ENCODE assay signal across 23 cellular contexts in the genomic region with DNA sequence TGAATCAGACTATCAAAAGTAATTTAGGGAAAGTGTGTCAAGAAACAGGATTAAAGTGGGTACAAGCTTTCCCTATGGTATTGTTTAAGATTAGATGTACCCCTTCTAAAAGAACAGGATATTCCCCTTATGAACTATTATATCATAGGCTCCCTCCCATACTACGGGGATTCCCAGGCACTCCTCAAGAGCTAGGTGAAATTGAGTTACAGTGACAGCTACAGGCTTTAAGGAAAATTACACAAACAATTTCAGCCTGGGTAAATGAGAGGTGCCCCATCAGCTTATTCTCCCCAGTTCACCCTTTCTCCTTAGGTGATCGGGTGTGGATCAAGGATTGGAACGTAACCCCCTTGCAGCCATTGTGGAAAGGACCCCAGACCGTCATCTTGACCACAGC.
DNase-seq lines count a peak whose midpoint lies in the region; ATAC-seq and TF ChIP-seq lines count a peak whose summit lies in the region.
"Had no signal": no experiment of that assay in that cellular context is flagged by ENCODE, and none has a peak within 500 bp of the region (broad histone marks: within the 10 kb centered on the region; RNA-seq: fewer than 3 reads in every experiment).

No MANE protein-coding gene starts in this region.

- CTCF ChIA-PET in MCF 10A (lab: Yijun Ruan, JAX): interaction anchor here (0.5 to 1.3 kb wide), 6 partner anchors 11 to 811 kb away, joined by 3 to 4 read pairs (median 3); no protein-coding TSS in a partner anchor

- H3K27ac Mint-ChIP-seq in MCF 10A (ENCODE audit: low read depth, unreplicated experiment): no peak overlapping the region
- H3K27ac Mint-ChIP-seq: activated naive CD8-positive, alpha-beta T cell treated with anti-CD3 and anti-CD28 coated beads for 36 hours; activated T-cell treated with anti-CD3 and anti-CD28 coated beads, Interleukin-2, amount 50 U/mL, for 72 hours; brain; immature natural killer cell; naive thymus-derived CD4-positive, alpha-beta T cell had no signal

- POLR2A ChIA-PET in MCF 10A (lab: Yijun Ruan, JAX): interaction anchor here (0.6 kb wide), 1 partner anchor 148 kb away, joined by 3 read pairs; no protein-coding TSS in a partner anchor

- DNase-seq in MCF 10A (ENCODE audit: unreplicated experiment) (peak; percentile 3), breast epithelium (ENCODE audit: low spot score in 2 of 2) (no peak), cardiac fibroblast (ENCODE audit: low read depth in 2 of 2) (peak in 1 of 2 donors; percentile 21), NCI-H345 treated with DMSO at 0.1 percent for 48 hours (lab: John Stamatoyannopoulos, UW; ENCODE audit: unreplicated experiment) (no peak), NCI-H1930 (lab: John Stamatoyannopoulos, UW) (no peak)
- DNase-seq: activated CD4-positive, alpha-beta T cell treated with anti-CD3 and anti-CD28 coated beads, Interleukin-2, amount 50 U/mL, for 48 hours; activated naive CD8-positive, alpha-beta T cell treated with anti-CD3 and anti-CD28 coated beads for 36 hours; activated T-cell treated with anti-CD3 and anti-CD28 coated beads, Interleukin-2, amount 50 U/mL, for 72 hours; Caco-2; dermis blood vessel endothelial cell; esophagus squamous epithelium; heart left ventricle; immature natural killer cell; naive thymus-derived CD4-positive, alpha-beta T cell; NCI-H1436; NCI-H226; small intestine; stimulated activated CD4-positive, alpha-beta T cell treated with anti-CD3 and anti-CD28 coated beads, Interleukin-4, amount 100 ng/mL, for 24 hours had no signal

- ATAC-seq in GM19324 (IDR thresholded peaks at IDR 0.05; ENCODE audit: low FRiP score, unreplicated experiment) (no peak), HG02973 (IDR thresholded peaks at IDR 0.05; ENCODE audit: unreplicated experiment) (no peak)
- ATAC-seq: activated T-cell treated with anti-CD3 and anti-CD28 coated beads, Interleukin-2, amount 50 U/mL, for 72 hours; heart left ventricle; naive thymus-derived CD4-positive, alpha-beta T cell had no signal

- H3K9me3 ChIP-seq in breast epithelium: no peaks in the 10 kb centered on the region
- H3K9me3 ChIP-seq in Loucy (ENCODE audit: insufficient read depth, low read depth, low read length): peaks cover 5% of the 10 kb centered on the region; the same call in 1 of the 2 replicates
- H3K9me3 ChIP-seq: Caco-2, esophagus squamous epithelium, vagina had no signal

- H3K9me3 Mint-ChIP-seq in MCF 10A (ENCODE audit: unreplicated experiment): no peaks in the 10 kb centered on the region

- no peaks in the 10 kb centered on the region for H3K79me2 ChIP-seq in Loucy (ENCODE audit: insufficient read depth, low read length)

- no peak overlapping the region for H2AFZ ChIP-seq in Loucy (ENCODE audit: low read length)

- no peak overlapping the region for H3K9ac ChIP-seq in Loucy (ENCODE audit: low read depth, low read length, poor library complexity, severe bottlenecking)

- no peaks in the 10 kb centered on the region for H4K20me1 ChIP-seq in Loucy (ENCODE audit: insufficient read depth, low read length, poor library complexity, severe bottlenecking)

- no peaks in the 10 kb centered on the region for H3K9me2 ChIP-seq in Loucy (replicated peaks; ENCODE audit: low read depth, low read length)

- H3K36me3 Mint-ChIP-seq in MCF 10A (ENCODE audit: insufficient read depth, unreplicated experiment): no peaks in the 10 kb centered on the region
- H3K36me3 Mint-ChIP-seq: activated naive CD8-positive, alpha-beta T cell treated with anti-CD3 and anti-CD28 coated beads for 36 hours; brain; immature natural killer cell; naive thymus-derived CD4-positive, alpha-beta T cell had no signal

- H3K27me3 Mint-ChIP-seq in MCF 10A (ENCODE audit: insufficient read depth, unreplicated experiment): peaks cover 2% of the 10 kb centered on the region
- H3K27me3 Mint-ChIP-seq: activated naive CD8-positive, alpha-beta T cell treated with anti-CD3 and anti-CD28 coated beads for 36 hours; brain; naive thymus-derived CD4-positive, alpha-beta T cell had no signal

- intact Hi-C loops in MCF 10A (cut with micrococcal nuclease): loop anchor here (1.0 kb wide), 1 partner anchor 220 kb away; no protein-coding TSS in a partner anchor
- intact Hi-C loops in breast epithelium (cut with DNase I; ENCODE audit: low total_unique reads): no loop called here

- H3K36me3 ChIP-seq in breast epithelium (no peaks in the 10 kb centered on the region), Loucy (ENCODE audit: insufficient read depth, low read length) (no peaks in the 10 kb centered on the region)
- H3K36me3 ChIP-seq: esophagus squamous epithelium, heart left ventricle, vagina had no signal

- H3F3A ChIP-seq in Loucy (ENCODE audit: low read depth): no peaks in the 10 kb centered on the region

- no peak for TF ChIP-seq POLR2A in breast epithelium (IDR thresholded peaks at IDR 0.05)

- no TSS peak for BruUV-seq in MCF 10A (replicated peaks; lab: Mats Ljungman, UMichigan)

- no peaks in the 10 kb centered on the region for H3K27me3 ChIP-seq in breast epithelium
- no peaks in the 10 kb centered on the region for H3K27me3 ChIP-seq in Loucy (ENCODE audit: insufficient read depth, low read length, poor library complexity, severe bottlenecking)
- H3K27me3 ChIP-seq: esophagus squamous epithelium, heart left ventricle, vagina had no signal

- TF ChIP-seq CTCF in MCF 10A (IDR thresholded peaks at IDR 0.05; ENCODE audit: unreplicated experiment): no peak
- TF ChIP-seq CTCF in breast epithelium (IDR thresholded peaks at IDR 0.05): no peak
- peak; percentile 34; the same call in 1 of the 2 replicates for TF ChIP-seq CTCF in Loucy (conservative IDR thresholded peaks at IDR 0.05; ENCODE audit: low read length)
- peak; percentile 7 for TF ChIP-seq CTCF in cardiac fibroblast (IDR thresholded peaks at IDR 0.05; ENCODE audit: low read depth, low read length)

- no peak overlapping the region for H3K27ac ChIP-seq in breast epithelium
- H3K27ac ChIP-seq: esophagus squamous epithelium, heart left ventricle, vagina had no signal

- H3K4me2 ChIP-seq in Loucy (ENCODE audit: low read depth, low read length, poor library complexity, severe bottlenecking): no peak overlapping the region

- no peaks in the 10 kb centered on the region for H3K4me1 ChIP-seq in breast epithelium
- H3K4me1 ChIP-seq in Loucy (ENCODE audit: insufficient read depth, low read length, poor library complexity, severe bottlenecking): no peaks in the 10 kb centered on the region
- H3K4me1 ChIP-seq: Caco-2, esophagus squamous epithelium, heart left ventricle, vagina had no signal

- H3K4me3 ChIP-seq in breast epithelium (no peak overlapping the region), Loucy (ENCODE audit: low read length, poor library complexity, severe bottlenecking) (no peak overlapping the region), cardiac fibroblast (replicated peaks in 1 of 2; ENCODE audit: low read depth in 2 of 2, low read length in 2 of 2) (no peak overlapping the region)
- H3K4me3 ChIP-seq: esophagus squamous epithelium, heart left ventricle, vagina had no signal

- H3K4me1 Mint-ChIP-seq in MCF 10A (ENCODE audit: insufficient read depth, unreplicated experiment): no peaks in the 10 kb centered on the region
- H3K4me1 Mint-ChIP-seq: activated naive CD8-positive, alpha-beta T cell treated with anti-CD3 and anti-CD28 coated beads for 36 hours; brain; immature natural killer cell; naive thymus-derived CD4-positive, alpha-beta T cell had no signal

- no peak overlapping the region for H3K4me3 Mint-ChIP-seq in MCF 10A (ENCODE audit: unreplicated experiment)
- H3K4me3 Mint-ChIP-seq: activated naive CD8-positive, alpha-beta T cell treated with anti-CD3 and anti-CD28 coated beads for 36 hours; activated T-cell treated with anti-CD3 and anti-CD28 coated beads, Interleukin-2, amount 50 U/mL, for 72 hours; brain; immature natural killer cell; naive thymus-derived CD4-positive, alpha-beta T cell had no signal

Comparison
In these comparisons a context has a peak if more than half of its experiments do, and no peak if none do; other contexts are left out.
1. CTCF ChIP-seq: peak in Loucy (single experiment) and cardiac fibroblast (single experiment); none in MCF 10A (single experiment) and breast epithelium (0 of 3).